Comparison of ENCODE assay signal across 20 cellular contexts in genomic region chr15:95690631-95691340, GRCh38.
DNase-seq lines count a peak whose midpoint lies in the region; ATAC-seq and TF ChIP-seq lines count a peak whose summit lies in the region.
"Had no signal": no experiment of that assay in that cellular context is flagged by ENCODE, and none has a peak within 500 bp of the region (broad histone marks: within the 10 kb centered on the region; RNA-seq: fewer than 3 reads in every experiment).

No MANE protein-coding gene starts in this region.

- no peak overlapping the region for H2BK5ac ChIP-seq in trophoblast cell (ENCODE audit: low read depth, low read length, poor library complexity)

- H3K23ac ChIP-seq in trophoblast cell (ENCODE audit: low read length): no peak overlapping the region

- H3K27ac ChIP-seq in RWPE2 (ENCODE audit: poor library complexity, severe bottlenecking): peak overlapping the region; percentile 67
- H3K27ac ChIP-seq in trophoblast cell (ENCODE audit: low read depth, low read length): peak overlapping the region; percentile 55
- H3K27ac ChIP-seq: cardiac muscle cell had no signal

- no peaks in the 10 kb centered on the region for H3K27me3 ChIP-seq in RWPE2 (ENCODE audit: insufficient read depth, poor library complexity, severe bottlenecking)
- H3K27me3 ChIP-seq in trophoblast cell (ENCODE audit: insufficient read depth, low read length): no peaks in the 10 kb centered on the region
- H3K27me3 ChIP-seq: cardiac muscle cell had no signal

- H2AK5ac ChIP-seq in trophoblast cell (ENCODE audit: low read length): no peak overlapping the region

- H3K4me3 ChIP-seq in RWPE2 (ENCODE audit: severe bottlenecking) (no peak overlapping the region), trophoblast cell (ENCODE audit: low read depth, low read length) (no peak overlapping the region), foreskin fibroblast (ENCODE audit: low read depth in 1 of 2, low read length in 2 of 2) (no peak overlapping the region)
- H3K4me3 ChIP-seq: cardiac muscle cell, lung, smooth muscle cell had no signal

- no CpG with 5 or more reads among the region's 7 CpGs for WGBS in trophoblast cell (ENCODE audit: extremely low coverage, insufficient coverage, insufficient read length)

- peak overlapping the region; percentile 45 for H2BK12ac ChIP-seq in trophoblast cell (ENCODE audit: low read length)

- H2AFZ ChIP-seq in trophoblast cell (ENCODE audit: insufficient read depth, low read length, poor library complexity): no peak overlapping the region

- H3K4ac ChIP-seq in trophoblast cell (ENCODE audit: low read depth, low read length): no peak overlapping the region

- H3K79me1 ChIP-seq in trophoblast cell (ENCODE audit: low read length): peaks cover 2% of the 10 kb centered on the region

- TF ChIP-seq CTCF in RWPE2 (IDR thresholded peaks at IDR 0.05; ENCODE audit: poor library complexity, severe bottlenecking): no peak
- no peak for TF ChIP-seq CTCF in foreskin fibroblast (IDR thresholded peaks at IDR 0.05; ENCODE audit: low read depth, low read length)

- H3K18ac ChIP-seq in trophoblast cell (ENCODE audit: low read length): no peak overlapping the region

- DNase-seq in RWPE2 (ENCODE audit: low spot score) (no peak), trophoblast cell (peak; percentile 41 to 92), foreskin fibroblast (no peak), activated gamma-delta T cell treated with Interleukin-2 at 50 U/mL for 16 hours (no peak), HT-29 (ENCODE audit: low spot score) (no peak)
- DNase-seq: activated CD4-positive, alpha-beta memory T cell treated with anti-CD3 and anti-CD28 coated beads, Interleukin-2, amount 10 ng/mL, durations not matched to agents 7 days and 5 days; AML-193; naive thymus-derived CD8-positive, alpha-beta T cell; NCI-H1092; NCI-H2171; NCI-H748 treated with DMSO at 0.1 percent for 48 hours; posterior cingulate gyrus; stimulated activated CD4-positive, alpha-beta T cell treated with anti-CD3 and anti-CD28 coated beads, Interleukin-4, amount 100 ng/mL, for 4 hours; stimulated activated CD8-positive, alpha-beta memory T cell treated with anti-CD3 and anti-CD28 coated beads, Interleukin-4, amount 100 ng/mL, for 48 hours; SW 1271 had no signal

- peak overlapping the region; percentile 41 for H2BK120ac ChIP-seq in trophoblast cell (ENCODE audit: insufficient read depth, low read length, poor library complexity)

- H3K4me2 ChIP-seq in trophoblast cell (ENCODE audit: low read length): no peak overlapping the region
- H3K4me2 ChIP-seq: smooth muscle cell had no signal

- H3K4me1 ChIP-seq in RWPE2 (ENCODE audit: insufficient read depth, poor library complexity, severe bottlenecking) (peaks cover 33% of the 10 kb centered on the region), trophoblast cell (ENCODE audit: control insufficient read depth in 1 of 2, insufficient read depth in 2 of 2, low read length in 2 of 2) (peaks cover 3 to 6% of the 10 kb centered on the region in 2 experiments)

- no peak overlapping the region for H4K91ac ChIP-seq in trophoblast cell (ENCODE audit: low read depth, low read length)

- H3K9ac ChIP-seq in trophoblast cell (ENCODE audit: low read length): no peak overlapping the region

- H3K36me3 ChIP-seq in RWPE2 (ENCODE audit: low read depth) (no peaks in the 10 kb centered on the region), trophoblast cell (ENCODE audit: control insufficient read depth in 1 of 2, insufficient read depth in 2 of 2, low read length in 2 of 2) (no peaks in the 10 kb centered on the region)
- H3K36me3 ChIP-seq: cardiac muscle cell had no signal

- peak overlapping the region; percentile 17 for H3K14ac ChIP-seq in trophoblast cell (ENCODE audit: low read length)

- H3K79me2 ChIP-seq in trophoblast cell (ENCODE audit: control insufficient read depth, insufficient read depth, low read length, poor library complexity): no peaks in the 10 kb centered on the region

- H4K12ac ChIP-seq in trophoblast cell (ENCODE audit: low read depth, low read length): no peak overlapping the region

- peak; percentile 65 for ATAC-seq in GM18870 (IDR thresholded peaks at IDR 0.05; ENCODE audit: unreplicated experiment)
- ATAC-seq in HG02852 (IDR thresholded peaks at IDR 0.05; ENCODE audit: unreplicated experiment): peak; percentile 54
- peak; percentile 94 for ATAC-seq in RWPE2 (ENCODE audit: low read depth)
- ATAC-seq: naive thymus-derived CD8-positive, alpha-beta T cell had no signal

- no peak overlapping the region for H4K8ac ChIP-seq in trophoblast cell (ENCODE audit: low read depth, low read length)

- H3K9me3 ChIP-seq in RWPE2 (ENCODE audit: severe bottlenecking) (peaks cover 19% of the 10 kb centered on the region), trophoblast cell (ENCODE audit: insufficient read depth, low read depth, low read length) (peaks cover 2% of the 10 kb centered on the region)

Comparison
In these comparisons a context has a peak if more than half of its experiments do, and no peak if none do; other contexts are left out.
1. DNase-seq: peak in trophoblast cell (2 of 2); none in RWPE2 (single experiment), foreskin fibroblast (0 of 2), activated gamma-delta T cell treated with Interleukin-2 at 50 U/mL for 16 hours (single experiment) and HT-29 (single experiment).
2. Peak in every context shown above with its lines, with median percentiles within 50 percentile points of each other: ATAC-seq.